ENCODE assay signal across 6 cellular contexts in the genomic region with DNA sequence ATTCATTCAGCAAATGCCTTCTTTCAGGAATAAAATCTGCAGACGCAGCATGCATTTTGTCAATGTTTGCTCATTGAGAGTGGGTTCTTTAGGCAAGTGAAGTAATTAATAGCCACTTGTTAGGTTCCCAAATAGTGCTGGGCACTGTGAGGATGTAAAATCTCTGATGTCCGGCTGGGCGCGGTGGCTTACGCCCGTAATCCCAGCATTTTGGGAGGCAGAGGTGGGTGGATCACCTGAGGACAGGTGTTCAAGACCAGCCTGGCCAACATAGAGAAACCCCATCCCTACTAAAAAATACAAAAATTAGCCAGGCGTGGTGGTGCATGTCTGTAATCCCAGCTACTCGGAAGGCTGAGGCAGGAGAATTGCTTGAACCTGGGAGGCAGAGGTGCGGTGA. TPM values are rescaled to one million over a fixed set of nuclear protein-coding genes. Genes with fewer than 3 reads are reported as not detected.
"Had no signal": no experiment of that assay in that cellular context is flagged by ENCODE, and none has a peak within 500 bp of the region (broad histone marks: within the 10 kb centered on the region; RNA-seq: fewer than 3 reads in every experiment).

No MANE protein-coding gene starts in this region.

RNA-seq across cellular contexts. Expression of a gene that starts 51.3 kb away (rescaled TPM):
- total RNA-seq: GM23338, H1, HepG2, HFFc6, HT1080 had no signal
- polyA plus RNA-seq: GM23338, H1, HepG2, IgD-negative memory B cell had no signal
